ENCODE assay signal across 1 cellular context in genomic region chr15:81174759-81175327, GRCh38.
TF ChIP-seq lines count a peak whose summit lies in the region.

No MANE protein-coding gene starts in this region.

TF ChIP-seq in WTC11, 78 proteins besides CTCF, POLR2A, EP300 and RAD21 (continued from another document):
- TF ChIP-seq ZNF425 (CRISPR knock-in tag; conservative IDR thresholded peaks at IDR 0.05) (no peak), JUN (CRISPR knock-in tag; IDR thresholded peaks at IDR 0.05) (no peak), STAT6 (CRISPR knock-in tag; conservative IDR thresholded peaks at IDR 0.05; ENCODE audit: low read depth) (no peak), ZNF396 (CRISPR knock-in tag; IDR thresholded peaks at IDR 0.05; ENCODE audit: borderline replicate concordance) (no peak), SP1 (CRISPR knock-in tag; conservative IDR thresholded peaks at IDR 0.05) (no peak), FOXJ3 (CRISPR knock-in tag; IDR thresholded peaks at IDR 0.05; ENCODE audit: borderline replicate concordance) (no peak), NFE2L1 (CRISPR knock-in tag; IDR thresholded peaks at IDR 0.05) (no peak), E2F5 (CRISPR knock-in tag; IDR thresholded peaks at IDR 0.05) (no peak), TEAD1 (CRISPR knock-in tag; IDR thresholded peaks at IDR 0.05) (no peak)
